Comparison of ENCODE assay signal across 22 cellular contexts in genomic region chr15:63831041-63831440, GRCh38. TPM values are rescaled to one million over a fixed set of nuclear protein-coding genes. Genes with fewer than 3 reads are reported as not detected.
DNase-seq lines count a peak whose midpoint lies in the region; ATAC-seq, FAIRE-seq and TF ChIP-seq lines count a peak whose summit lies in the region.
"Had no signal": no experiment of that assay in that cellular context is flagged by ENCODE, and none has a peak within 500 bp of the region (broad histone marks: within the 10 kb centered on the region; RNA-seq: fewer than 3 reads in every experiment).

No MANE protein-coding gene starts in this region.

- no peaks in the 10 kb centered on the region for H3K27me3 ChIP-seq in Loucy (ENCODE audit: insufficient read depth, low read length, poor library complexity, severe bottlenecking)
- H3K27me3 ChIP-seq in gastrocnemius medialis = no peaks in the 10 kb centered on the region
- H3K27me3 ChIP-seq in H7 (ENCODE audit: control insufficient read depth, insufficient read depth, low read length) = no peaks in the 10 kb centered on the region; the same call in 1 of the 2 replicates
- H3K27me3 ChIP-seq: adrenal gland, esophagus muscularis mucosa, ovary, transverse colon had no signal

- TF ChIP-seq POLR2A in gastrocnemius medialis (IDR thresholded peaks at IDR 0.05) = no peak

- no peak overlapping the region for H2AFZ ChIP-seq in Loucy (ENCODE audit: low read length)

- ATAC-seq in gastrocnemius medialis (no peak), left cardiac atrium (no peak)

- peak overlapping the region; percentile 3 for H3K4me3 Mint-ChIP-seq in activated T-cell treated with anti-CD3 and anti-CD28 coated beads, Interleukin-2, amount 50 U/mL, for 24 hours
- H3K4me3 Mint-ChIP-seq in brain = peak overlapping the region in 4 of 5 experiments; percentile 45 to 99 (median 96)
- H3K4me3 Mint-ChIP-seq: activated B cell treated with CpG ODN at 0.5 μM for 24 hours had no signal

- H3K9me2 ChIP-seq in Loucy (replicated peaks; ENCODE audit: low read depth, low read length) = no peaks in the 10 kb centered on the region

- in situ Hi-C loops in gastrocnemius medialis (cut with MboI; ENCODE audit: low sequenced_read_pairs in 4 of 4) = no loop called here

- H3K4me3 ChIP-seq in Loucy (ENCODE audit: low read length, poor library complexity, severe bottlenecking) (peak overlapping the region; percentile 1), gastrocnemius medialis (no peak overlapping the region), H7 (ENCODE audit: insufficient read depth, low read depth, low read length) (no peak overlapping the region)
- H3K4me3 ChIP-seq: adrenal gland, esophagus muscularis mucosa, HAP-1, ovary, transverse colon had no signal

- H3K36me3 ChIP-seq in Loucy (ENCODE audit: insufficient read depth, low read length) (no peaks in the 10 kb centered on the region), gastrocnemius medialis (no peaks in the 10 kb centered on the region), H7 (replicated peaks; ENCODE audit: control insufficient read depth, insufficient read depth, low read length) (no peaks in the 10 kb centered on the region)
- H3K36me3 ChIP-seq: adrenal gland, esophagus muscularis mucosa, HAP-1, ovary, transverse colon had no signal

- FAIRE-seq in GM19239 (lab: Jason Lieb, UNC) = no peak
- FAIRE-seq: colon, frontal cortex had no signal

- H3F3A ChIP-seq in Loucy (ENCODE audit: low read depth) = no peaks in the 10 kb centered on the region

- H3K9ac ChIP-seq in Loucy (ENCODE audit: low read depth, low read length, poor library complexity, severe bottlenecking) = peak overlapping the region; percentile 1

- peaks cover 74% of the 10 kb centered on the region for H3K79me2 ChIP-seq in Loucy (ENCODE audit: insufficient read depth, low read length)

- peaks cover 43% of the 10 kb centered on the region for H3K4me1 ChIP-seq in Loucy (ENCODE audit: insufficient read depth, low read length, poor library complexity, severe bottlenecking)
- peaks cover 38 to 41% of the 10 kb centered on the region in 2 donors for H3K4me1 ChIP-seq in gastrocnemius medialis

- H3K36me3 Mint-ChIP-seq in activated T-cell treated with anti-CD3 and anti-CD28 coated beads, Interleukin-2, amount 50 U/mL, for 24 hours (ENCODE audit: low read depth) = peaks cover 20% of the 10 kb centered on the region
- H3K36me3 Mint-ChIP-seq in brain = peaks cover 38% of the 10 kb centered on the region

- H3K9me3 ChIP-seq in Loucy (ENCODE audit: insufficient read depth, low read depth, low read length) (no peaks in the 10 kb centered on the region), gastrocnemius medialis (no peaks in the 10 kb centered on the region)
- H3K9me3 ChIP-seq: adrenal gland, esophagus muscularis mucosa, HAP-1, ovary, transverse colon had no signal

- H4K20me1 ChIP-seq in Loucy (ENCODE audit: insufficient read depth, low read length, poor library complexity, severe bottlenecking) = peaks cover 30% of the 10 kb centered on the region

- no peaks in the 10 kb centered on the region for H3K9me3 Mint-ChIP-seq in activated T-cell treated with anti-CD3 and anti-CD28 coated beads, Interleukin-2, amount 50 U/mL, for 24 hours
- peaks cover 0 to 2% (median 0%) of the 10 kb centered on the region in 5 experiments for H3K9me3 Mint-ChIP-seq in brain
- H3K9me3 Mint-ChIP-seq: activated B cell treated with CpG ODN at 0.5 μM for 24 hours had no signal

- TF ChIP-seq CTCF in Loucy (conservative IDR thresholded peaks at IDR 0.05; ENCODE audit: low read length) (no peak), brain (conservative IDR thresholded peaks at IDR 0.05) (no peak), gastrocnemius medialis (IDR thresholded peaks at IDR 0.05 in 4 of 5, conservative IDR thresholded peaks at IDR 0.05 in 1 of 5) (no peak)

- no peak for DNase-seq in activated T-cell treated with anti-CD3 and anti-CD28 coated beads, Interleukin-2, amount 50 U/mL, for 24 hours
- DNase-seq in activated T-cell treated with anti-CD3 and anti-CD28 coated beads, Interleukin-2, amount 50 U/mL, for 48 hours = no peak
- DNase-seq in gastrocnemius medialis (no peak), H7 (no peak), left cardiac atrium (no peak), GM19239 (ENCODE audit: insufficient read length, low spot score) (no peak)
- DNase-seq: activated B cell treated with CpG ODN at 0.5 μM for 24 hours; adrenal gland; IMR-90; kidney glomerular epithelial cell; MM.1S; NCI-H1436; NCI-H524; ovary; stimulated activated CD4-positive, alpha-beta T cell treated with anti-CD3 and anti-CD28 coated beads, Interleukin-4, amount 100 ng/mL, for 24 hours; transverse colon had no signal

- H3K27ac ChIP-seq in gastrocnemius medialis = peak overlapping the region in 3 of 4 donors; percentile 12 to 98 (median 15)
- H3K27ac ChIP-seq: esophagus muscularis mucosa, ovary, transverse colon had no signal

- intact Hi-C loops in gastrocnemius medialis (cut with DNase I; ENCODE audit: low total_unique reads) (no loop called here), left cardiac atrium (cut with DNase I) (loop anchor here in 1 of 2 donors (5.0 kb wide), 1 partner anchor 61 kb away; no protein-coding TSS in a partner anchor)

- H3K27ac Mint-ChIP-seq in activated T-cell treated with anti-CD3 and anti-CD28 coated beads, Interleukin-2, amount 50 U/mL, for 24 hours = peak overlapping the region; percentile 79
- no peak overlapping the region for H3K27ac Mint-ChIP-seq in brain

- no peaks in the 10 kb centered on the region for H3K27me3 Mint-ChIP-seq in activated T-cell treated with anti-CD3 and anti-CD28 coated beads, Interleukin-2, amount 50 U/mL, for 24 hours
- H3K27me3 Mint-ChIP-seq in brain = peaks cover 14% of the 10 kb centered on the region
- H3K27me3 Mint-ChIP-seq: activated B cell treated with CpG ODN at 0.5 μM for 24 hours had no signal

- H3K4me1 Mint-ChIP-seq in activated T-cell treated with anti-CD3 and anti-CD28 coated beads, Interleukin-2, amount 50 U/mL, for 24 hours (ENCODE audit: low read depth) = peaks cover 71% of the 10 kb centered on the region
- peaks cover 71% of the 10 kb centered on the region for H3K4me1 Mint-ChIP-seq in brain

- H3K4me2 ChIP-seq in Loucy (ENCODE audit: low read depth, low read length, poor library complexity, severe bottlenecking) = peak overlapping the region; percentile 78

RNA-seq across cellular contexts. Expression of gene HERC1, which starts 2.7 kb away (rescaled TPM):
- polyA plus RNA-seq in brain (ENCODE audit: insufficient read depth, low read depth, low replicate concordance) = 31.5 TPM
- total RNA-seq in gastrocnemius medialis (100 to 1,000 TPM in 3 of 4 donors, 10 to 100 TPM in 1; 70.0 to 141 (median 114) TPM), left cardiac atrium (10 to 100 TPM; 78.6 to 84.1 TPM)
- total RNA-seq in H7 (2014; rRNA removed; shearing (Covaris generic)) = 36.9 and 40.1 TPM in 2 replicates
